Comparison of ENCODE assay signal across 6 cellular contexts in genomic region chr2:177342736-177343135, GRCh38.
"Had no signal": no experiment of that assay in that cellular context is flagged by ENCODE, and none has a peak within 500 bp of the region (broad histone marks: within the 10 kb centered on the region; RNA-seq: fewer than 3 reads in every experiment).

No MANE protein-coding gene starts in this region.

- FAIRE-seq: GM12878, GM12891, GM12892, GM18507 had no signal

- H3K4me3 ChIP-seq: GM12878 had no signal

- DNase-seq: GDM1, GF-D8 had no signal

- ATAC-seq: GM12878 had no signal
